ENCODE assay signal across 16 cellular contexts in genomic region chr16:10126686-10127085, GRCh38. TPM values are rescaled to one million over a fixed set of nuclear protein-coding genes. Genes with fewer than 3 reads are reported as not detected.
DNase-seq lines count a peak whose midpoint lies in the region; ATAC-seq lines count a peak whose summit lies in the region.
"Had no signal": no experiment of that assay in that cellular context is flagged by ENCODE, and none has a peak within 500 bp of the region (broad histone marks: within the 10 kb centered on the region; RNA-seq: fewer than 3 reads in every experiment).

No MANE protein-coding gene starts in this region.

- no peaks in the 10 kb centered on the region for H3K4me1 Mint-ChIP-seq in activated naive CD4-positive, alpha-beta T cell treated with anti-CD3 and anti-CD28 coated beads, Interleukin-2, amount 10 ng/mL, durations not matched to agents 7 days and 5 days
- H3K4me1 Mint-ChIP-seq: activated T-helper 17 cell treated with anti-CD3 and anti-CD28 coated beads, Interleukin-2, amount 50 U/mL, for 72 hours; immature natural killer cell had no signal

- no peak overlapping the region for H3K27ac Mint-ChIP-seq in activated naive CD4-positive, alpha-beta T cell treated with anti-CD3 and anti-CD28 coated beads, Interleukin-2, amount 10 ng/mL, durations not matched to agents 7 days and 5 days
- H3K27ac Mint-ChIP-seq: activated CD8-positive, alpha-beta T cell treated with anti-CD3 and anti-CD28 coated beads for 36 hours; activated T-helper 17 cell treated with anti-CD3 and anti-CD28 coated beads, Interleukin-2, amount 50 U/mL, for 72 hours; immature natural killer cell had no signal

- H3K36me3 ChIP-seq in MG63, result no peaks in the 10 kb centered on the region
- no peaks in the 10 kb centered on the region for H3K36me3 ChIP-seq in effector memory CD4-positive, alpha-beta T cell (ENCODE audit: control insufficient read depth, insufficient read depth, low read length)
- H3K36me3 ChIP-seq: ovary, upper lobe of left lung had no signal

- CTCF ChIA-PET in activated naive CD4-positive, alpha-beta T cell treated with anti-CD3 and anti-CD28 coated beads, Interleukin-2, amount 10 ng/mL, durations not matched to agents 7 days and 5 days (lab: Charles Lee), result no interaction called here

- ATAC-seq in GM21723 (IDR thresholded peaks at IDR 0.05; ENCODE audit: unreplicated experiment), result no peak
- ATAC-seq: activated CD8-positive, alpha-beta T cell treated with anti-CD3 and anti-CD28 coated beads for 36 hours; activated T-helper 17 cell treated with anti-CD3 and anti-CD28 coated beads, Interleukin-2, amount 50 U/mL, for 72 hours had no signal

- H3K4me3 ChIP-seq in MG63, result no peak overlapping the region
- H3K4me3 ChIP-seq in effector memory CD4-positive, alpha-beta T cell (ENCODE audit: insufficient read depth, low read depth, low read length, poor library complexity, severe bottlenecking), result no peak overlapping the region
- H3K4me3 ChIP-seq: ovary, upper lobe of left lung had no signal

- no peaks in the 10 kb centered on the region for H3K4me1 ChIP-seq in effector memory CD4-positive, alpha-beta T cell (ENCODE audit: control insufficient read depth, insufficient read depth, low read length, poor library complexity, severe bottlenecking)
- H3K4me1 ChIP-seq: upper lobe of left lung had no signal

- peak; percentile 25 for DNase-seq in A172 (ENCODE audit: low spot score)
- DNase-seq in MG63, result peak; percentile 81
- peak; percentile 22 for DNase-seq in dedifferentiated amniotic fluid mesenchymal stem cell (ENCODE audit: extremely low spot score)
- DNase-seq in midbrain (lab: John Stamatoyannopoulos, UW), result peak; percentile 43
- DNase-seq in effector memory CD4-positive, alpha-beta T cell, result no peak
- DNase-seq in activated naive CD4-positive, alpha-beta T cell treated with anti-CD3 and anti-CD28 coated beads, Interleukin-2, amount 10 ng/mL, durations not matched to agents 7 days and 5 days, result no peak
- DNase-seq in inferior parietal cortex (ENCODE audit: extremely low spot score), result no peak
- DNase-seq: 8988T; activated CD8-positive, alpha-beta T cell treated with anti-CD3 and anti-CD28 coated beads for 36 hours; GF-D8; immature natural killer cell; NCI-H1105; ovary; upper lobe of left lung had no signal

- H3K27ac ChIP-seq in effector memory CD4-positive, alpha-beta T cell (ENCODE audit: insufficient read depth, low read length, poor library complexity, severe bottlenecking), result no peak overlapping the region
- H3K27ac ChIP-seq: ovary, upper lobe of left lung had no signal

- no peak overlapping the region for H3K4me3 Mint-ChIP-seq in activated naive CD4-positive, alpha-beta T cell treated with anti-CD3 and anti-CD28 coated beads, Interleukin-2, amount 10 ng/mL, durations not matched to agents 7 days and 5 days
- H3K4me3 Mint-ChIP-seq: activated CD8-positive, alpha-beta T cell treated with anti-CD3 and anti-CD28 coated beads for 36 hours; activated T-helper 17 cell treated with anti-CD3 and anti-CD28 coated beads, Interleukin-2, amount 50 U/mL, for 72 hours; immature natural killer cell had no signal

- no peaks in the 10 kb centered on the region for H3K27me3 ChIP-seq in MG63
- no peaks in the 10 kb centered on the region for H3K27me3 ChIP-seq in effector memory CD4-positive, alpha-beta T cell (replicated peaks; ENCODE audit: control insufficient read depth, insufficient read depth, low read length, poor library complexity, severe bottlenecking)
- H3K27me3 ChIP-seq: ovary, upper lobe of left lung had no signal

- H3K9me3 ChIP-seq in MG63, result no peaks in the 10 kb centered on the region
- no peaks in the 10 kb centered on the region for H3K9me3 ChIP-seq in effector memory CD4-positive, alpha-beta T cell (ENCODE audit: control insufficient read depth, low read length)
- H3K9me3 ChIP-seq: ovary, upper lobe of left lung had no signal

- no peaks in the 10 kb centered on the region for H3K9me3 Mint-ChIP-seq in activated naive CD4-positive, alpha-beta T cell treated with anti-CD3 and anti-CD28 coated beads, Interleukin-2, amount 10 ng/mL, durations not matched to agents 7 days and 5 days
- H3K9me3 Mint-ChIP-seq: activated CD8-positive, alpha-beta T cell treated with anti-CD3 and anti-CD28 coated beads for 36 hours; activated T-helper 17 cell treated with anti-CD3 and anti-CD28 coated beads, Interleukin-2, amount 50 U/mL, for 72 hours; immature natural killer cell had no signal

- no peaks in the 10 kb centered on the region for H3K27me3 Mint-ChIP-seq in activated naive CD4-positive, alpha-beta T cell treated with anti-CD3 and anti-CD28 coated beads, Interleukin-2, amount 10 ng/mL, durations not matched to agents 7 days and 5 days
- H3K27me3 Mint-ChIP-seq: activated CD8-positive, alpha-beta T cell treated with anti-CD3 and anti-CD28 coated beads for 36 hours had no signal

- no peaks in the 10 kb centered on the region for H3K36me3 Mint-ChIP-seq in activated naive CD4-positive, alpha-beta T cell treated with anti-CD3 and anti-CD28 coated beads, Interleukin-2, amount 10 ng/mL, durations not matched to agents 7 days and 5 days
- H3K36me3 Mint-ChIP-seq: immature natural killer cell had no signal

RNA-seq across cellular contexts. Expression of gene GRIN2A, which starts 55.5 kb away (rescaled TPM):
- total RNA-seq in A172 (2014; rRNA removed; shearing (Covaris generic)), result 0.10 and 0.14 TPM in 2 replicates
- not detected in 2 replicates for total RNA-seq in MG63 (2014; rRNA removed; shearing (Covaris generic); ENCODE audit: low replicate concordance)
- total RNA-seq: activated CD8-positive, alpha-beta T cell treated with anti-CD3 and anti-CD28 coated beads for 36 hours; activated T-helper 17 cell treated with anti-CD3 and anti-CD28 coated beads, Interleukin-2, amount 50 U/mL, for 72 hours had no signal

Comparison
In these comparisons a context has a peak if more than half of its experiments do, and no peak if none do; other contexts are left out.
1. DNase-seq: peak in A172 (single experiment), MG63 (single experiment), dedifferentiated amniotic fluid mesenchymal stem cell (single experiment) and midbrain (single experiment); none in effector memory CD4-positive, alpha-beta T cell (0 of 3), activated naive CD4-positive, alpha-beta T cell treated with anti-CD3 and anti-CD28 coated beads, Interleukin-2, amount 10 ng/mL, durations not matched to agents 7 days and 5 days (single experiment) and inferior parietal cortex (single experiment).